10 cellular contexts compared by ENCODE assay signal in the genomic region with DNA sequence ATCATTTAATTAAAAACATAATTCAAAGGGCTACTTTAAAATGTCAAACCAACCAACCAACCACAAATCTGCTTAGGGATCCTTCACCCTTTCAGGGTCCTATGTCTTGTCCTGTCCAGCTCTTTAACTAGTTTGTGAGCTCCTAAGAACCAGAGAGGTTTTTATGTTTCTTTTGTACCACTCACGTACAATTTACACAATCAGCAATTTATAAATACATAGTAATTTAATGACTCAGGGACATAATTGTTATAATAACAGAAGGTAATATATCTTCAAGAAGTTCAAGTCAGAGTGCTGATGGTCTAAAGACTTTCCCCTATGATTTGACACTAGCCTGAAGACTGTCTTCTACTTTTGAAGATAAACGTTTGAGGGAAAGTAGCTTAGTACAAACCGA. TPM values are rescaled to one million over a fixed set of nuclear protein-coding genes. Genes with fewer than 3 reads are reported as not detected.
"Had no signal": no experiment of that assay in that cellular context is flagged by ENCODE, and none has a peak within 500 bp of the region (broad histone marks: within the 10 kb centered on the region; RNA-seq: fewer than 3 reads in every experiment).

No MANE protein-coding gene starts in this region.

- H2AFZ ChIP-seq: GM23248 had no signal

- H3K9me3 ChIP-seq: HAP-1 had no signal

- DNase-seq: GM23248, GOT3, H7, HFFc6, Kasumi-1, KG1 had no signal

- H3K27ac ChIP-seq: GM23248, HL-60 had no signal

- H3K9ac ChIP-seq: GM23248 had no signal

- ATAC-seq: HCT116 had no signal

- H3K36me3 ChIP-seq: HAP-1 had no signal

- H3K4me3 ChIP-seq: GM23248, HAP-1 had no signal

- H3K4me1 ChIP-seq: HAP-1 had no signal

RNA-seq across cellular contexts. Expression of a gene that starts 31.2 kb away (rescaled TPM):
- polyA plus RNA-seq: IgD-negative memory B cell had no signal
